1 cellular context compared by ENCODE assay signal in the genomic region with DNA sequence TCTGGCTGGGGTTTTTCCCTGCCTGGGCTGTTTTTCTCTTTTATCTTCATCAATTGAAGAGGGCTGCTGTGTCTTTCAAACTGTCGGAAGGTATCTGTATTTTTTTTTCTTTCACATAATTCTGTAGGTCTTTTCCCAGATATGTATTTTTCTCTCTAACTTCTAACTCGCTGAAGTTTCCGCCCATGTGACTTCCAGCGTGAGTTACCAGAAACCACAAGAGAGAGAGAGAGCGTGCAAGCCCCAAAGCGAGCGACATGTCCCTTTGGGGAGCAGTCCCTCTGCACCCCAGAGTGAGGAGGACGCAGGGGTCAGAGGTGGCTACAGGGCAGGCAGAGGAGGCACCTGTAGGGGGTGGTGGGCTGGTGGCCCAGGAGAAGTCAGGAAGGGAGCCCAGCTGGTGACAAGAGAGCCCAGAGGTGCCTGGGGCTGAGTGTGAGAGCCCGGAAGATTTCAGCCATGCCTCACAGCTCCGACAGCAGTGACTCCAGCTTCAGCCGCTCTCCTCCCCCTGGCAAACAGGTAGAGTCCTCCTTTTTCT.
A peak's percentile ranks its signal among the peaks of the same experiment; 100 is the strongest.
TF ChIP-seq lines count a peak whose summit lies in the region.

A gene with protein sequence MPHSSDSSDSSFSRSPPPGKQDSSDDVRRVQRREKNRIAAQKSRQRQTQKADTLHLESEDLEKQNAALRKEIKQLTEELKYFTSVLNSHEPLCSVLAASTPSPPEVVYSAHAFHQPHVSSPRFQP (plus strand): TSS at position 246 of the 541 bp plus-strand sequence. CDS start 214 bp downstream, at position 460.

TF ChIP-seq in GM12878, 131 proteins besides CTCF, POLR2A, EP300 and RAD21 (continued from another document and continues in another):
- TF ChIP-seq, protein P1, sequence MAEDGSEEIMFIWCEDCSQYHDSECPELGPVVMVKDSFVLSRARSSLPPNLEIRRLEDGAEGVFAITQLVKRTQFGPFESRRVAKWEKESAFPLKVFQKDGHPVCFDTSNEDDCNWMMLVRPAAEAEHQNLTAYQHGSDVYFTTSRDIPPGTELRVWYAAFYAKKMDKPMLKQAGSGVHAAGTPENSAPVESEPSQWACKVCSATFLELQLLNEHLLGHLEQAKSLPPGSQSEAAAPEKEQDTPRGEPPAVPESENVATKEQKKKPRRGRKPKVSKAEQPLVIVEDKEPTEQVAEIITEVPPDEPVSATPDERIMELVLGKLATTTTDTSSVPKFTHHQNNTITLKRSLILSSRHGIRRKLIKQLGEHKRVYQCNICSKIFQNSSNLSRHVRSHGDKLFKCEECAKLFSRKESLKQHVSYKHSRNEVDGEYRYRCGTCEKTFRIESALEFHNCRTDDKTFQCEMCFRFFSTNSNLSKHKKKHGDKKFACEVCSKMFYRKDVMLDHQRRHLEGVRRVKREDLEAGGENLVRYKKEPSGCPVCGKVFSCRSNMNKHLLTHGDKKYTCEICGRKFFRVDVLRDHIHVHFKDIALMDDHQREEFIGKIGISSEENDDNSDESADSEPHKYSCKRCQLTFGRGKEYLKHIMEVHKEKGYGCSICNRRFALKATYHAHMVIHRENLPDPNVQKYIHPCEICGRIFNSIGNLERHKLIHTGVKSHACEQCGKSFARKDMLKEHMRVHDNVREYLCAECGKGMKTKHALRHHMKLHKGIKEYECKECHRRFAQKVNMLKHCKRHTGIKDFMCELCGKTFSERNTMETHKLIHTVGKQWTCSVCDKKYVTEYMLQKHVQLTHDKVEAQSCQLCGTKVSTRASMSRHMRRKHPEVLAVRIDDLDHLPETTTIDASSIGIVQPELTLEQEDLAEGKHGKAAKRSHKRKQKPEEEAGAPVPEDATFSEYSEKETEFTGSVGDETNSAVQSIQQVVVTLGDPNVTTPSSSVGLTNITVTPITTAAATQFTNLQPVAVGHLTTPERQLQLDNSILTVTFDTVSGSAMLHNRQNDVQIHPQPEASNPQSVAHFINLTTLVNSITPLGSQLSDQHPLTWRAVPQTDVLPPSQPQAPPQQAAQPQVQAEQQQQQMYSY (CRISPR knock-in tag; IDR thresholded peaks at IDR 0.05): peak; percentile 36; the same call in 1 of the 2 replicates
- no peak for TF ChIP-seq CBX3 (IDR thresholded peaks at IDR 0.05; ENCODE audit: borderline replicate concordance, low read depth)
- TF ChIP-seq USF2 (IDR thresholded peaks at IDR 0.05; ENCODE audit: borderline replicate concordance, low read depth, low read length): peak; percentile 73
- peak; percentile 70; the same call in 1 of the 2 replicates for TF ChIP-seq TCF7 (IDR thresholded peaks at IDR 0.05; ENCODE audit: borderline replicate concordance)
- no peak for TF ChIP-seq GABPA (IDR thresholded peaks at IDR 0.05; ENCODE audit: low read depth)
- peak; percentile 66 for TF ChIP-seq ZNF384 (IDR thresholded peaks at IDR 0.05; ENCODE audit: borderline replicate concordance, low read depth, low read length)
- TF ChIP-seq BCLAF1 (IDR thresholded peaks at IDR 0.05): no peak
- no peak for TF ChIP-seq ESRRA (IDR thresholded peaks at IDR 0.05; ENCODE audit: low read length)
- peak; percentile 69 for TF ChIP-seq ATF7 (IDR thresholded peaks at IDR 0.05; ENCODE audit: low read depth)
- no peak for TF ChIP-seq SREBF2 (IDR thresholded peaks at IDR 0.05; ENCODE audit: low read length)
- TF ChIP-seq ZNF274 (IDR thresholded peaks at IDR 0.05; ENCODE audit: insufficient read depth, insufficient read length): no peak
- TF ChIP-seq EGR1 (IDR thresholded peaks at IDR 0.05; ENCODE audit: borderline replicate concordance in 1 of 2, low read depth in 2 of 2, low read length in 2 of 2): peak in 1 of 2 experiments; percentile 55; a peak in 1 of 3 replicates
- TF ChIP-seq BHLHE40 (IDR thresholded peaks at IDR 0.05; ENCODE audit: borderline replicate concordance in 1 of 2, low read depth in 2 of 2, low read length in 1 of 2): peak; percentile 88
- no peak for TF ChIP-seq FOS (IDR thresholded peaks at IDR 0.05; ENCODE audit: borderline replicate concordance, extremely low read depth, insufficient read length)
- TF ChIP-seq CBFB (IDR thresholded peaks at IDR 0.05; ENCODE audit: low read depth): peak; percentile 99
- TF ChIP-seq, protein P2, sequence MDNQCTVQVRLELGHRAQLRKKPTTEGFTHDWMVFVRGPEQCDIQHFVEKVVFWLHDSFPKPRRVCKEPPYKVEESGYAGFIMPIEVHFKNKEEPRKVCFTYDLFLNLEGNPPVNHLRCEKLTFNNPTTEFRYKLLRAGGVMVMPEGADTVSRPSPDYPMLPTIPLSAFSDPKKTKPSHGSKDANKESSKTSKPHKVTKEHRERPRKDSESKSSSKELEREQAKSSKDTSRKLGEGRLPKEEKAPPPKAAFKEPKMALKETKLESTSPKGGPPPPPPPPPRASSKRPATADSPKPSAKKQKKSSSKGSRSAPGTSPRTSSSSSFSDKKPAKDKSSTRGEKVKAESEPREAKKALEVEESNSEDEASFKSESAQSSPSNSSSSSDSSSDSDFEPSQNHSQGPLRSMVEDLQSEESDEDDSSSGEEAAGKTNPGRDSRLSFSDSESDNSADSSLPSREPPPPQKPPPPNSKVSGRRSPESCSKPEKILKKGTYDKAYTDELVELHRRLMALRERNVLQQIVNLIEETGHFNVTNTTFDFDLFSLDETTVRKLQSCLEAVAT (IDR thresholded peaks at IDR 0.05): peak; percentile 92
- TF ChIP-seq EZH2 (IDR thresholded peaks at IDR 0.05; ENCODE audit: borderline replicate concordance, control insufficient read depth, low read depth, low read length): no peak
- no peak for TF ChIP-seq ZZZ3 (IDR thresholded peaks at IDR 0.05; ENCODE audit: control insufficient read depth, insufficient read length, low read depth)
- TF ChIP-seq WRNIP1 (IDR thresholded peaks at IDR 0.05; ENCODE audit: borderline replicate concordance, low read depth, low read length): no peak
- TF ChIP-seq SIN3A (IDR thresholded peaks at IDR 0.05; ENCODE audit: low read depth, low read length): no peak
- 0 out of 2 replicates have a peak, but pooled peaks have one; percentile 29 for TF ChIP-seq RCOR1 (conservative IDR thresholded peaks at IDR 0.05; ENCODE audit: low read depth, low read length)
- TF ChIP-seq E2F4 (IDR thresholded peaks at IDR 0.05; ENCODE audit: low read depth, low read length): no peak
- TF ChIP-seq KLF5 (IDR thresholded peaks at IDR 0.05; ENCODE audit: partially characterized antibody): no peak
- peak; percentile 36; the same call in 1 of the 2 replicates for TF ChIP-seq ZBED1 (IDR thresholded peaks at IDR 0.05; ENCODE audit: borderline replicate concordance)
- TF ChIP-seq NFIC (IDR thresholded peaks at IDR 0.05; ENCODE audit: low read depth, low read length): peak; percentile 84; the same call in 1 of the 2 replicates
- TF ChIP-seq IRF4 (IDR thresholded peaks at IDR 0.05; ENCODE audit: low read depth, low read length): peak; percentile 66
- peak; percentile 79 for TF ChIP-seq ZNF687 (IDR thresholded peaks at IDR 0.05)
- TF ChIP-seq FOXK2 (IDR thresholded peaks at IDR 0.05): no peak
- TF ChIP-seq E4F1 (IDR thresholded peaks at IDR 0.05; ENCODE audit: borderline replicate concordance, partially characterized antibody): no peak
- TF ChIP-seq RAD51 (IDR thresholded peaks at IDR 0.05): peak; percentile 94
- no peak for TF ChIP-seq NR2C2 (IDR thresholded peaks at IDR 0.05; ENCODE audit: borderline replicate concordance, control insufficient read depth, insufficient read length, low read depth)
- TF ChIP-seq, protein P3, sequence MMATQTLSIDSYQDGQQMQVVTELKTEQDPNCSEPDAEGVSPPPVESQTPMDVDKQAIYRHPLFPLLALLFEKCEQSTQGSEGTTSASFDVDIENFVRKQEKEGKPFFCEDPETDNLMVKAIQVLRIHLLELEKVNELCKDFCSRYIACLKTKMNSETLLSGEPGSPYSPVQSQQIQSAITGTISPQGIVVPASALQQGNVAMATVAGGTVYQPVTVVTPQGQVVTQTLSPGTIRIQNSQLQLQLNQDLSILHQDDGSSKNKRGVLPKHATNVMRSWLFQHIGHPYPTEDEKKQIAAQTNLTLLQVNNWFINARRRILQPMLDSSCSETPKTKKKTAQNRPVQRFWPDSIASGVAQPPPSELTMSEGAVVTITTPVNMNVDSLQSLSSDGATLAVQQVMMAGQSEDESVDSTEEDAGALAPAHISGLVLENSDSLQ (IDR thresholded peaks at IDR 0.05): peak; percentile 55; the same call in 1 of the 2 replicates
